In genomic region chr20:2865101-2865500, GRCh38 we compare ENCODE assay signal across 19 cellular contexts. TPM values are rescaled to one million over a fixed set of nuclear protein-coding genes. Genes with fewer than 3 reads are reported as not detected.
A peak's percentile ranks its signal among the peaks of the same experiment; 100 is the strongest.
DNase-seq lines count a peak whose midpoint lies in the region; ATAC-seq lines count a peak whose summit lies in the region.
"Had no signal": no experiment of that assay in that cellular context is flagged by ENCODE, and none has a peak within 500 bp of the region (broad histone marks: within the 10 kb centered on the region; RNA-seq: fewer than 3 reads in every experiment).

No MANE protein-coding gene starts in this region.

- DNase-seq in activated naive CD4-positive, alpha-beta T cell treated with anti-CD3 and anti-CD28 coated beads, Interleukin-2, amount 50 U/mL, for 16 hours: no peak
- DNase-seq in T-helper 17 cell: no peak
- DNase-seq in immature natural killer cell: peak in 2 of 3 donors; percentile 5 to 40
- DNase-seq in stimulated activated effector memory CD8-positive, alpha-beta T cell treated with anti-CD3 and anti-CD28 coated beads, Interleukin-12 subunit alpha, Interleukin-12 subunit beta, amount 100 ng/mL, for 72 hours (ENCODE audit: low spot score in 2 of 2): no peak
- no peak for DNase-seq in dermis blood vessel endothelial cell
- no peak for DNase-seq in NCI-H69 (lab: John Stamatoyannopoulos, UW)
- no peak for DNase-seq in hepatic stellate cell (ENCODE audit: low spot score)
- DNase-seq: ACHN; DMS 273 treated with DMSO at 0.1 percent for 48 hours; NCI-H1092 treated with DMSO at 0.1 percent for 48 hours; NCI-H1694; NCI-H2107; NCI-H345; NCI-H526 treated with DMSO at 0.1 percent for 48 hours; NK-92 treated with Interleukin-12 subunit alpha and Interleukin-12 subunit beta, amount 100 ng/mL, for 24 hours had no signal

- ATAC-seq in T-helper 17 cell: no peak
- no peak for ATAC-seq in stimulated activated effector memory CD8-positive, alpha-beta T cell treated with anti-CD3 and anti-CD28 coated beads, Interleukin-12 subunit alpha, Interleukin-12 subunit beta, amount 100 ng/mL, for 72 hours

- no peaks in the 10 kb centered on the region for H3K27me3 Mint-ChIP-seq in activated naive CD4-positive, alpha-beta T cell treated with anti-CD3 and anti-CD28 coated beads, Interleukin-2, amount 50 U/mL, for 24 hours
- H3K27me3 Mint-ChIP-seq in T-helper 17 cell: no peaks in the 10 kb centered on the region
- peaks cover 4 to 9% (median 8%) of the 10 kb centered on the region in 3 donors for H3K27me3 Mint-ChIP-seq in immature natural killer cell (ENCODE audit: low read depth in 3 of 3)

- H3K4me3 Mint-ChIP-seq in activated naive CD4-positive, alpha-beta T cell treated with anti-CD3 and anti-CD28 coated beads, Interleukin-2, amount 50 U/mL, for 24 hours: no peak overlapping the region
- H3K4me3 Mint-ChIP-seq in T-helper 17 cell: peak overlapping the region; percentile 45
- peak overlapping the region; percentile 68 to 93 (median 79) for H3K4me3 Mint-ChIP-seq in immature natural killer cell
- peak overlapping the region; percentile 55 for H3K4me3 Mint-ChIP-seq in stimulated activated effector memory CD8-positive, alpha-beta T cell treated with anti-CD3 and anti-CD28 coated beads, Interleukin-12 subunit alpha, Interleukin-12 subunit beta, amount 100 ng/mL, for 72 hours

- peak overlapping the region; percentile 19 for H3K27ac Mint-ChIP-seq in activated naive CD4-positive, alpha-beta T cell treated with anti-CD3 and anti-CD28 coated beads, Interleukin-2, amount 50 U/mL, for 24 hours
- H3K27ac Mint-ChIP-seq in T-helper 17 cell: peak overlapping the region; percentile 43
- H3K27ac Mint-ChIP-seq in immature natural killer cell: peak overlapping the region; percentile 89 to 98 (median 96)
- H3K27ac Mint-ChIP-seq in stimulated activated effector memory CD8-positive, alpha-beta T cell treated with anti-CD3 and anti-CD28 coated beads, Interleukin-12 subunit alpha, Interleukin-12 subunit beta, amount 100 ng/mL, for 72 hours: peak overlapping the region; percentile 86

- H3K9me3 ChIP-seq in T-helper 17 cell (ENCODE audit: control insufficient read depth, low read length, poor library complexity, severe bottlenecking): no peaks in the 10 kb centered on the region

- H3K36me3 Mint-ChIP-seq in activated naive CD4-positive, alpha-beta T cell treated with anti-CD3 and anti-CD28 coated beads, Interleukin-2, amount 50 U/mL, for 24 hours: peaks cover 2% of the 10 kb centered on the region
- H3K36me3 Mint-ChIP-seq in T-helper 17 cell (ENCODE audit: low read depth) (peaks cover 2% of the 10 kb centered on the region), immature natural killer cell (peaks cover 0 to 10% (median 4%) of the 10 kb centered on the region in 3 donors)
- H3K36me3 Mint-ChIP-seq in stimulated activated effector memory CD8-positive, alpha-beta T cell treated with anti-CD3 and anti-CD28 coated beads, Interleukin-12 subunit alpha, Interleukin-12 subunit beta, amount 100 ng/mL, for 72 hours: peaks cover 6% of the 10 kb centered on the region

- H3K9me3 Mint-ChIP-seq in activated naive CD4-positive, alpha-beta T cell treated with anti-CD3 and anti-CD28 coated beads, Interleukin-2, amount 50 U/mL, for 24 hours: no peaks in the 10 kb centered on the region
- H3K9me3 Mint-ChIP-seq in immature natural killer cell: no peaks in the 10 kb centered on the region
- H3K9me3 Mint-ChIP-seq in stimulated activated effector memory CD8-positive, alpha-beta T cell treated with anti-CD3 and anti-CD28 coated beads, Interleukin-12 subunit alpha, Interleukin-12 subunit beta, amount 100 ng/mL, for 72 hours: no peaks in the 10 kb centered on the region

- peaks cover 37% of the 10 kb centered on the region for H3K4me1 Mint-ChIP-seq in activated naive CD4-positive, alpha-beta T cell treated with anti-CD3 and anti-CD28 coated beads, Interleukin-2, amount 50 U/mL, for 24 hours
- H3K4me1 Mint-ChIP-seq in T-helper 17 cell (peaks cover 18% of the 10 kb centered on the region), immature natural killer cell (peaks cover 53 to 54% of the 10 kb centered on the region in 2 donors)
- H3K4me1 Mint-ChIP-seq in stimulated activated effector memory CD8-positive, alpha-beta T cell treated with anti-CD3 and anti-CD28 coated beads, Interleukin-12 subunit alpha, Interleukin-12 subunit beta, amount 100 ng/mL, for 72 hours: peaks cover 33% of the 10 kb centered on the region

RNA-seq across cellular contexts. Expression of gene PTPRA, which starts 8.2 kb away (rescaled TPM):
- total RNA-seq in T-helper 17 cell (10 to 100 TPM; 72.1 to 76.5 TPM), dermis blood vessel endothelial cell (27.9 and 37.1 TPM in 2 replicates)
- 10 to 100 TPM; 39.5 to 63.5 (median 60.0) TPM for polyA plus RNA-seq in immature natural killer cell

RNA-seq across cellular contexts. Expression of gene VPS16, which starts 24.6 kb away (rescaled TPM):
- total RNA-seq in T-helper 17 cell (10 to 100 TPM; 41.9 to 42.9 TPM), dermis blood vessel endothelial cell (51.6 and 52.4 TPM in 2 replicates)
- 10 to 100 TPM; 61.8 to 81.3 (median 76.5) TPM for polyA plus RNA-seq in immature natural killer cell

RNA-seq across cellular contexts. Expression of gene PCED1A, which starts 24.6 kb away (rescaled TPM):
- total RNA-seq in T-helper 17 cell (10 to 100 TPM; 45.8 to 47.0 TPM), dermis blood vessel endothelial cell (19.8 and 42.2 TPM in 2 replicates)
- polyA plus RNA-seq in immature natural killer cell: 10 to 100 TPM; 21.9 to 24.1 (median 23.4) TPM

RNA-seq across cellular contexts. Expression of gene TMEM239, which starts 48.9 kb away (rescaled TPM):
- total RNA-seq in T-helper 17 cell (not detected), dermis blood vessel endothelial cell (not detected in 2 replicates)
- not detected for polyA plus RNA-seq in immature natural killer cell
- total RNA-seq: Daoy, H7, MCF 10A had no signal

RNA-seq across cellular contexts. Expression of gene C20orf141, which starts 50.3 kb away (rescaled TPM):
- total RNA-seq in T-helper 17 cell (not detected), dermis blood vessel endothelial cell (not detected in 2 replicates)
- not detected for polyA plus RNA-seq in immature natural killer cell
- total RNA-seq: Daoy, H7, MCF 10A had no signal

Comparison
In these comparisons a context has a peak if more than half of its experiments do, and no peak if none do; other contexts are left out.
1. H3K27ac Mint-ChIP-seq: peak in every context shown above with its lines; median percentile 96 in immature natural killer cell; 86 in stimulated activated effector memory CD8-positive, alpha-beta T cell treated with anti-CD3 and anti-CD28 coated beads, Interleukin-12 subunit alpha, Interleukin-12 subunit beta, amount 100 ng/mL, for 72 hours; 43 in T-helper 17 cell; 19 in activated naive CD4-positive, alpha-beta T cell treated with anti-CD3 and anti-CD28 coated beads, Interleukin-2, amount 50 U/mL, for 24 hours.
2. DNase-seq: peak in immature natural killer cell (2 of 3); none in activated naive CD4-positive, alpha-beta T cell treated with anti-CD3 and anti-CD28 coated beads, Interleukin-2, amount 50 U/mL, for 16 hours (single experiment), T-helper 17 cell (0 of 3), stimulated activated effector memory CD8-positive, alpha-beta T cell treated with anti-CD3 and anti-CD28 coated beads, Interleukin-12 subunit alpha, Interleukin-12 subunit beta, amount 100 ng/mL, for 72 hours (0 of 2), dermis blood vessel endothelial cell (single experiment), NCI-H69 (single experiment) and hepatic stellate cell (single experiment).